Comparison of ENCODE assay signal across 11 cellular contexts in genomic region chr12:127041985-127042625, GRCh38.
DNase-seq lines count a peak whose midpoint lies in the region; ATAC-seq and TF ChIP-seq lines count a peak whose summit lies in the region.
"Had no signal": no experiment of that assay in that cellular context is flagged by ENCODE, and none has a peak within 500 bp of the region (broad histone marks: within the 10 kb centered on the region; RNA-seq: fewer than 3 reads in every experiment).

No MANE protein-coding gene starts in this region.

- in situ Hi-C loops in KBM-7 (cut with MboI; ENCODE audit: low pct_unique_long_range_greater_than_20kb, low sequenced_read_pairs) = no loop called here

- no peak overlapping the region for H3K4me3 Mint-ChIP-seq in T-helper 17 cell
- H3K4me3 Mint-ChIP-seq: activated CD4-positive, alpha-beta T cell treated with anti-CD3 and anti-CD28 coated beads, Interleukin-2, amount 10 ng/mL, durations not matched to agents 24 days and 14 days had no signal

- H3K4me3 ChIP-seq in mucosa of descending colon = no peak overlapping the region
- H3K4me3 ChIP-seq: psoas muscle had no signal

- H3K27ac Mint-ChIP-seq in T-helper 17 cell = no peak overlapping the region
- H3K27ac Mint-ChIP-seq: activated CD4-positive, alpha-beta T cell treated with anti-CD3 and anti-CD28 coated beads, Interleukin-2, amount 10 ng/mL, durations not matched to agents 24 days and 14 days had no signal

- no peaks in the 10 kb centered on the region for H3K36me3 ChIP-seq in mucosa of descending colon (ENCODE audit: low read depth)

- intact Hi-C loops in mucosa of descending colon (cut with DNase I, micrococcal nuclease) = no loop called here

- DNase-seq in GF-D8 (lab: John Stamatoyannopoulos, UW) (peak; percentile 21), KBM-7 (peak; percentile 47), midbrain (lab: John Stamatoyannopoulos, UW) (no peak), T-helper 17 cell (no peak), COLO668 (lab: John Stamatoyannopoulos, UW; ENCODE audit: unreplicated experiment) (no peak), mucosa of descending colon (no peak)
- DNase-seq: activated CD4-positive, alpha-beta T cell treated with anti-CD3 and anti-CD28 coated beads, Interleukin-2, amount 10 ng/mL, durations not matched to agents 24 days and 14 days; left cardiac atrium; psoas muscle had no signal

- H3K9me3 ChIP-seq in T-helper 17 cell (ENCODE audit: control insufficient read depth, low read length, poor library complexity, severe bottlenecking) (no peaks in the 10 kb centered on the region), mucosa of descending colon (no peaks in the 10 kb centered on the region)
- H3K9me3 ChIP-seq: psoas muscle had no signal

- TF ChIP-seq CTCF in mucosa of descending colon (IDR thresholded peaks at IDR 0.05) = no peak

- H3K27me3 Mint-ChIP-seq in T-helper 17 cell = peaks cover 12% of the 10 kb centered on the region
- H3K27me3 Mint-ChIP-seq: activated CD4-positive, alpha-beta T cell treated with anti-CD3 and anti-CD28 coated beads, Interleukin-2, amount 10 ng/mL, durations not matched to agents 24 days and 14 days had no signal

- no peaks in the 10 kb centered on the region for H3K36me3 Mint-ChIP-seq in T-helper 17 cell (ENCODE audit: low read depth)

- no peaks in the 10 kb centered on the region for H3K4me1 Mint-ChIP-seq in T-helper 17 cell
- H3K4me1 Mint-ChIP-seq: activated CD4-positive, alpha-beta T cell treated with anti-CD3 and anti-CD28 coated beads, Interleukin-2, amount 10 ng/mL, durations not matched to agents 24 days and 14 days had no signal

- ATAC-seq in GM19328 (IDR thresholded peaks at IDR 0.05; ENCODE audit: unreplicated experiment) (peak; percentile 87), HG02870 (IDR thresholded peaks at IDR 0.05; ENCODE audit: unreplicated experiment) (peak; percentile 89), T-helper 17 cell (no peak), mucosa of descending colon (no peak)
- ATAC-seq: left cardiac atrium, psoas muscle had no signal

- H3K4me1 ChIP-seq in mucosa of descending colon (ENCODE audit: low read depth) = no peaks in the 10 kb centered on the region
- H3K4me1 ChIP-seq: psoas muscle had no signal

Comparison
In these comparisons a context has a peak if more than half of its experiments do, and no peak if none do; other contexts are left out.
1. DNase-seq: peak in GF-D8 (single experiment) and KBM-7 (single experiment); none in midbrain (single experiment), T-helper 17 cell (0 of 3), COLO668 (single experiment) and mucosa of descending colon (0 of 3).
2. ATAC-seq: peak in GM19328 (single experiment) and HG02870 (single experiment); none in T-helper 17 cell (single experiment) and mucosa of descending colon (single experiment).